In genomic region chr10:31660301-31660700, GRCh38 we compare ENCODE assay signal across 20 cellular contexts.
"Had no signal": no experiment of that assay in that cellular context is flagged by ENCODE, and none has a peak within 500 bp of the region (broad histone marks: within the 10 kb centered on the region; RNA-seq: fewer than 3 reads in every experiment).

No MANE protein-coding gene starts in this region.

- H3K4me3 Mint-ChIP-seq: brain; central memory CD8-positive, alpha-beta T cell; dendritic cell treated with granulocyte-macrophage colony-stimulating factor and Interleukin-4, amounts not matched to agents 40 ng/mL and 50 ng/mL, for 4 days; memory B cell; naive B cell had no signal

- H3K9me3 ChIP-seq: adrenal gland, right lobe of liver, suprapubic skin, upper lobe of right lung had no signal

- ATAC-seq: right lobe of liver, upper lobe of right lung had no signal

- H3K27me3 ChIP-seq: adrenal gland, right lobe of liver, suprapubic skin, upper lobe of right lung had no signal

- H3K27me3 Mint-ChIP-seq: central memory CD8-positive, alpha-beta T cell; progenitor cell of endocrine pancreas had no signal

- H3K36me3 Mint-ChIP-seq: brain, memory B cell, naive B cell had no signal

- H3K27ac ChIP-seq: adrenal gland, left ventricle myocardium inferior, right lobe of liver, suprapubic skin, upper lobe of right lung had no signal

- DNase-seq: activated CD4-positive, alpha-beta T cell treated with anti-CD3 and anti-CD28 coated beads, Interleukin-2, amount 50 U/mL, for 1 hour; activated naive CD4-positive, alpha-beta T cell treated with anti-CD3 and anti-CD28 coated beads, Interleukin-2, amount 50 U/mL, for 16 hours; activated T-cell treated with anti-CD3 and anti-CD28 coated beads for 4 hours; adrenal gland; erythroblast; left ventricle myocardium inferior; naive B cell; nucleus accumbens; right lobe of liver; stimulated activated CD4-positive, alpha-beta T cell treated with anti-CD3 and anti-CD28 coated beads, Interleukin-2, amount 100 ng/mL, for 24 hours; stimulated activated naive CD4-positive, alpha-beta T cell; T-helper 2 cell; upper lobe of right lung had no signal

- H3K27ac Mint-ChIP-seq: activated T-helper 2 cell treated with anti-CD3 and anti-CD28 coated beads, Interferon-gamma antibody, Interleukin-2, Interleukin-4, amounts not matched to agents 10 μg/mL and 5 μg/mL and 100 μg/mL, durations not matched to agents 14 hours and 24 hours and 36 hours; brain; dendritic cell treated with granulocyte-macrophage colony-stimulating factor and Interleukin-4, amounts not matched to agents 40 ng/mL and 50 ng/mL, for 4 days; memory B cell; naive B cell; progenitor cell of endocrine pancreas had no signal

- H3K4me1 ChIP-seq: adrenal gland, right lobe of liver, upper lobe of right lung had no signal

- H3K4me1 Mint-ChIP-seq: central memory CD8-positive, alpha-beta T cell; memory B cell; naive B cell had no signal

- H3K9me3 Mint-ChIP-seq: activated T-helper 2 cell treated with anti-CD3 and anti-CD28 coated beads, Interferon-gamma antibody, Interleukin-2, Interleukin-4, amounts not matched to agents 10 μg/mL and 5 μg/mL and 100 μg/mL, durations not matched to agents 14 hours and 24 hours and 36 hours; central memory CD8-positive, alpha-beta T cell; dendritic cell treated with granulocyte-macrophage colony-stimulating factor and Interleukin-4, amounts not matched to agents 40 ng/mL and 50 ng/mL, for 4 days; memory B cell; naive B cell had no signal

- H3K36me3 ChIP-seq: adrenal gland, left ventricle myocardium inferior, right lobe of liver, suprapubic skin, upper lobe of right lung had no signal

- H3K4me3 ChIP-seq: adrenal gland, left ventricle myocardium inferior, right lobe of liver, suprapubic skin, upper lobe of right lung had no signal
